In genomic region chr2:222655748-222656543, GRCh38 we compare ENCODE assay signal across 1 cellular context.
TF ChIP-seq lines count a peak whose summit lies in the region.

FARSB (minus strand) TSS chr2:222656092; CDS start chr2:222656073, 19 bp downstream.

TF ChIP-seq in HepG2, 621 proteins besides CTCF, POLR2A, EP300 and RAD21 (continued from another document and continues in another):
- TF ChIP-seq AFF4 (CRISPR knock-in tag; IDR thresholded peaks at IDR 0.05): 0 out of 2 replicates have a peak, but pooled peaks have one; percentile 33
- TF ChIP-seq, protein P1, sequence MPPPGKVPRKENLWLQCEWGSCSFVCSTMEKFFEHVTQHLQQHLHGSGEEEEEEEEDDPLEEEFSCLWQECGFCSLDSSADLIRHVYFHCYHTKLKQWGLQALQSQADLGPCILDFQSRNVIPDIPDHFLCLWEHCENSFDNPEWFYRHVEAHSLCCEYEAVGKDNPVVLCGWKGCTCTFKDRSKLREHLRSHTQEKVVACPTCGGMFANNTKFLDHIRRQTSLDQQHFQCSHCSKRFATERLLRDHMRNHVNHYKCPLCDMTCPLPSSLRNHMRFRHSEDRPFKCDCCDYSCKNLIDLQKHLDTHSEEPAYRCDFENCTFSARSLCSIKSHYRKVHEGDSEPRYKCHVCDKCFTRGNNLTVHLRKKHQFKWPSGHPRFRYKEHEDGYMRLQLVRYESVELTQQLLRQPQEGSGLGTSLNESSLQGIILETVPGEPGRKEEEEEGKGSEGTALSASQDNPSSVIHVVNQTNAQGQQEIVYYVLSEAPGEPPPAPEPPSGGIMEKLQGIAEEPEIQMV (CRISPR knock-in tag; IDR thresholded peaks at IDR 0.05; ENCODE audit: low read depth): no peak; the same call in 1 of the 2 replicates
- TF ChIP-seq ZNF232 (CRISPR knock-in tag; IDR thresholded peaks at IDR 0.05; ENCODE audit: borderline replicate concordance): peak; percentile 88; the same call in 1 of the 2 replicates
- 0 out of 2 replicates have a peak, but pooled peaks have one; percentile 48 for TF ChIP-seq CBFB (CRISPR knock-in tag; IDR thresholded peaks at IDR 0.05)
- no peak for TF ChIP-seq ZFP36 (IDR thresholded peaks at IDR 0.05; ENCODE audit: borderline replicate concordance, low read depth, low read length, partially characterized antibody)
- no peak for TF ChIP-seq HNRNPH1 (optimal IDR thresholded peaks at IDR 0.05; ENCODE audit: low read depth, low read length)
- TF ChIP-seq HNRNPK (IDR thresholded peaks at IDR 0.05; ENCODE audit: low read depth, low read length, poor library complexity, severe bottlenecking): no peak
- TF ChIP-seq, protein P2, sequence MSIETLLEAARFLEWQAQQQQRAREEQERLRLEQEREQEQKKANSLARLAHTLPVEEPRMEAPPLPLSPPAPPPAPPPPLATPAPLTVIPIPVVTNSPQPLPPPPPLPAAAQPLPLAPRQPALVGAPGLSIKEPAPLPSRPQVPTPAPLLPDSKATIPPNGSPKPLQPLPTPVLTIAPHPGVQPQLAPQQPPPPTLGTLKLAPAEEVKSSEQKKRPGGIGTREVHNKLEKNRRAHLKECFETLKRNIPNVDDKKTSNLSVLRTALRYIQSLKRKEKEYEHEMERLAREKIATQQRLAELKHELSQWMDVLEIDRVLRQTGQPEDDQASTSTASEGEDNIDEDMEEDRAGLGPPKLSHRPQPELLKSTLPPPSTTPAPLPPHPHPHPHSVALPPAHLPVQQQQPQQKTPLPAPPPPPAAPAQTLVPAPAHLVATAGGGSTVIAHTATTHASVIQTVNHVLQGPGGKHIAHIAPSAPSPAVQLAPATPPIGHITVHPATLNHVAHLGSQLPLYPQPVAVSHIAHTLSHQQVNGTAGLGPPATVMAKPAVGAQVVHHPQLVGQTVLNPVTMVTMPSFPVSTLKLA (IDR thresholded peaks at IDR 0.05): peak; percentile 88
- no peak for TF ChIP-seq ARNT (IDR thresholded peaks at IDR 0.05)
- 0 out of 4 replicates have a peak, but pooled peaks of 1 of the 2 experiments have one; percentile 26 for TF ChIP-seq NR2F1 (CRISPR knock-in tag; IDR thresholded peaks at IDR 0.05)
- peak; percentile 78; the same call in 1 of the 2 replicates for TF ChIP-seq ZNF33B (CRISPR knock-in tag; IDR thresholded peaks at IDR 0.05)
- TF ChIP-seq ELF3 (CRISPR knock-in tag; IDR thresholded peaks at IDR 0.05): 0 out of 2 replicates have a peak, but pooled peaks have one; percentile 34
- TF ChIP-seq PBX3 (CRISPR knock-in tag; IDR thresholded peaks at IDR 0.05; ENCODE audit: borderline replicate concordance): no peak
- no peak for TF ChIP-seq CHD4 (IDR thresholded peaks at IDR 0.05; ENCODE audit: borderline replicate concordance, low read length)
- TF ChIP-seq ZFX (CRISPR knock-in tag; IDR thresholded peaks at IDR 0.05; ENCODE audit: low read depth): peak; percentile 99
- 0 out of 2 replicates have a peak, but pooled peaks have one; percentile 81 for TF ChIP-seq ZNF530 (CRISPR knock-in tag; IDR thresholded peaks at IDR 0.05; ENCODE audit: low read depth)
- peak; percentile 89 for TF ChIP-seq ZNF781 (CRISPR knock-in tag; IDR thresholded peaks at IDR 0.05; ENCODE audit: borderline replicate concordance, not compliant biosample characterization)
- TF ChIP-seq PAXIP1 (CRISPR knock-in tag; conservative IDR thresholded peaks at IDR 0.05): peak; percentile 52
- 0 out of 2 replicates have a peak, but pooled peaks have one; percentile 89 for TF ChIP-seq ZNF354B (CRISPR knock-in tag; IDR thresholded peaks at IDR 0.05)
- peak; percentile 73 for TF ChIP-seq HNRNPLL (IDR thresholded peaks at IDR 0.05; ENCODE audit: low read depth, low read length, poor library complexity, severe bottlenecking)
- TF ChIP-seq MTA1 (CRISPR knock-in tag; IDR thresholded peaks at IDR 0.05; ENCODE audit: borderline replicate concordance): peak; percentile 65; the same call in 1 of the 2 replicates
- peak; percentile 14; the same call in 1 of the 2 replicates for TF ChIP-seq ZNF512B (CRISPR knock-in tag; IDR thresholded peaks at IDR 0.05; ENCODE audit: borderline replicate concordance)
- 0 out of 2 replicates have a peak, but pooled peaks have one; percentile 21 for TF ChIP-seq ZNF788 (CRISPR knock-in tag; IDR thresholded peaks at IDR 0.05; ENCODE audit: borderline replicate concordance)
- TF ChIP-seq SNAPC5 (CRISPR knock-in tag; IDR thresholded peaks at IDR 0.05; ENCODE audit: borderline replicate concordance): no peak
- peak; percentile 49; the same call in 1 of the 2 replicates for TF ChIP-seq RXRA (CRISPR knock-in tag; IDR thresholded peaks at IDR 0.05)
- TF ChIP-seq TIGD3 (CRISPR knock-in tag; IDR thresholded peaks at IDR 0.05; ENCODE audit: borderline replicate concordance): peak; percentile 89; the same call in 1 of the 2 replicates
- peak; percentile 83; the same call in 1 of the 2 replicates for TF ChIP-seq ZNF737 (CRISPR knock-in tag; IDR thresholded peaks at IDR 0.05; ENCODE audit: borderline replicate concordance)
- TF ChIP-seq PRPF4 (IDR thresholded peaks at IDR 0.05; ENCODE audit: low read depth, low read length, poor library complexity, severe bottlenecking): no peak
- peak; percentile 88; the same call in 1 of the 2 replicates for TF ChIP-seq SAFB2 (CRISPR knock-in tag; IDR thresholded peaks at IDR 0.05; ENCODE audit: borderline replicate concordance, low read depth)
- TF ChIP-seq IKZF1 (IDR thresholded peaks at IDR 0.05): no peak
- TF ChIP-seq THAP8 (CRISPR knock-in tag; IDR thresholded peaks at IDR 0.05; ENCODE audit: borderline replicate concordance): no peak
- TF ChIP-seq RBM22 (optimal IDR thresholded peaks at IDR 0.05; ENCODE audit: low read length): no peak
- 0 out of 2 replicates have a peak, but pooled peaks have one; percentile 81 for TF ChIP-seq ZNF546 (CRISPR knock-in tag; conservative IDR thresholded peaks at IDR 0.05)
- no peak for TF ChIP-seq SMAD9 (CRISPR knock-in tag; IDR thresholded peaks at IDR 0.05)
- TF ChIP-seq DMTF1 (CRISPR knock-in tag; IDR thresholded peaks at IDR 0.05): peak; percentile 100
- no peak for TF ChIP-seq PCBP2 (optimal IDR thresholded peaks at IDR 0.05; ENCODE audit: low read depth, low read length, poor library complexity, severe bottlenecking)
